26 cellular contexts compared by ENCODE assay signal in genomic region chr6:4586469-4586859, GRCh38.
"Had no signal": no experiment of that assay in that cellular context is flagged by ENCODE, and none has a peak within 500 bp of the region (broad histone marks: within the 10 kb centered on the region; RNA-seq: fewer than 3 reads in every experiment).

No MANE protein-coding gene starts in this region.

- ATAC-seq: activated CD4-positive, alpha-beta T cell treated with anti-CD3 and anti-CD28 coated beads for 36 hours; activated CD8-positive, alpha-beta memory T cell treated with anti-CD3 and anti-CD28 coated beads, Interleukin-2, amount 10 ng/mL, durations not matched to agents 7 days and 5 days; activated CD8-positive, alpha-beta T cell treated with anti-CD3 and anti-CD28 coated beads, Interleukin-2, amount 10 ng/mL, durations not matched to agents 7 days and 5 days; activated naive CD8-positive, alpha-beta T cell treated with anti-CD3 and anti-CD28 coated beads, Interleukin-2, amount 50 U/mL, for 24 hours; foreskin keratinocyte; heart left ventricle; naive thymus-derived CD4-positive, alpha-beta T cell; pancreas; stimulated activated naive B cell treated with anti-CD40 and anti-IgM and Interleukin-4, amounts not matched to agents 10 μg/mL and 1 μg/mL and 100 μg/mL, for 72 hours had no signal

- H3K4me1 ChIP-seq: colonic mucosa, pancreas, prostate gland had no signal

- H3K9me3 ChIP-seq: colonic mucosa, pancreas, prostate gland, thyroid gland had no signal

- H3K36me3 ChIP-seq: cardiac muscle cell, colonic mucosa, heart left ventricle, left ventricle myocardium inferior, pancreas, prostate gland, sigmoid colon, stomach, thyroid gland had no signal

- H3K27me3 ChIP-seq: cardiac muscle cell, colonic mucosa, foreskin keratinocyte, heart left ventricle, pancreas, sigmoid colon, stomach, thyroid gland had no signal

- H3K4me3 Mint-ChIP-seq: activated CD4-positive, alpha-beta T cell treated with anti-CD3 and anti-CD28 coated beads for 36 hours; activated CD8-positive, alpha-beta memory T cell treated with anti-CD3 and anti-CD28 coated beads, Interleukin-2, amount 10 ng/mL, durations not matched to agents 7 days and 5 days; activated CD8-positive, alpha-beta T cell treated with anti-CD3 and anti-CD28 coated beads, Interleukin-2, amount 10 ng/mL, durations not matched to agents 7 days and 5 days; activated naive CD4-positive, alpha-beta T cell treated with anti-CD3 and anti-CD28 coated beads, Interleukin-2, amount 50 U/mL, for 24 hours; activated naive CD8-positive, alpha-beta T cell treated with anti-CD3 and anti-CD28 coated beads, Interleukin-2, amount 50 U/mL, for 24 hours; naive thymus-derived CD4-positive, alpha-beta T cell; stimulated activated naive B cell treated with anti-CD40 and anti-IgM and Interleukin-4, amounts not matched to agents 10 μg/mL and 1 μg/mL and 100 μg/mL, for 72 hours had no signal

- FAIRE-seq: endometrium, pancreas had no signal

- H3K36me3 Mint-ChIP-seq: activated CD8-positive, alpha-beta memory T cell treated with anti-CD3 and anti-CD28 coated beads, Interleukin-2, amount 10 ng/mL, durations not matched to agents 7 days and 5 days; activated naive CD4-positive, alpha-beta T cell treated with anti-CD3 and anti-CD28 coated beads, Interleukin-2, amount 50 U/mL, for 24 hours; naive thymus-derived CD4-positive, alpha-beta T cell; stimulated activated naive B cell treated with anti-CD40 and anti-IgM and Interleukin-4, amounts not matched to agents 10 μg/mL and 1 μg/mL and 100 μg/mL, for 72 hours had no signal

- H3K9me3 Mint-ChIP-seq: activated naive CD4-positive, alpha-beta T cell treated with anti-CD3 and anti-CD28 coated beads, Interleukin-2, amount 50 U/mL, for 24 hours; activated naive CD8-positive, alpha-beta T cell treated with anti-CD3 and anti-CD28 coated beads, Interleukin-2, amount 50 U/mL, for 24 hours; activated T-helper 2 cell treated with anti-CD3 and anti-CD28 coated beads, Interferon-gamma antibody, Interleukin-2, Interleukin-4, amounts not matched to agents 10 μg/mL and 5 μg/mL and 100 μg/mL, durations not matched to agents 14 hours and 24 hours and 36 hours had no signal

- DNase-seq: activated CD4-positive, alpha-beta T cell treated with anti-CD3 and anti-CD28 coated beads for 36 hours; activated CD4-positive, CD25-positive, alpha-beta regulatory T cell; activated CD8-positive, alpha-beta memory T cell treated with anti-CD3 and anti-CD28 coated beads, Interleukin-2, amount 10 ng/mL, durations not matched to agents 7 days and 5 days; activated CD8-positive, alpha-beta T cell treated with anti-CD3 and anti-CD28 coated beads, Interleukin-2, amount 10 ng/mL, durations not matched to agents 7 days and 5 days; activated naive CD8-positive, alpha-beta T cell treated with anti-CD3 and anti-CD28 coated beads, Interleukin-2, amount 50 U/mL, for 24 hours; activated T-cell treated with anti-CD3 and anti-CD28 coated beads, Interleukin-2, amount 50 U/mL, for 48 hours; cerebellar nuclear complex; colonic mucosa; effector CD8-positive, alpha-beta T cell; heart left ventricle; left ventricle myocardium inferior; naive thymus-derived CD4-positive, alpha-beta T cell; pancreas; sigmoid colon; stimulated activated CD4-positive, alpha-beta T cell treated with anti-CD3 and anti-CD28 coated beads, Interleukin-15, amount 100 ng/mL, for 24 hours; stimulated activated CD4-positive, alpha-beta T cell treated with anti-CD3 and anti-CD28 coated beads, Interleukin-2, amount 100 ng/mL, for 24 hours; stimulated activated naive B cell treated with anti-CD40 and anti-IgM and Interleukin-4, amounts not matched to agents 10 μg/mL and 1 μg/mL and 100 μg/mL, for 72 hours; stomach; T-helper 1 cell; thyroid gland had no signal

- H3K27ac ChIP-seq: cardiac muscle cell, colonic mucosa, foreskin keratinocyte, heart left ventricle, left ventricle myocardium inferior, pancreas, prostate gland, sigmoid colon, stomach, thyroid gland had no signal

- H3K4me3 ChIP-seq: cardiac muscle cell, colonic mucosa, heart left ventricle, left ventricle myocardium inferior, pancreas, prostate gland, sigmoid colon, stomach, thyroid gland had no signal

- H3K4me1 Mint-ChIP-seq: activated CD4-positive, alpha-beta T cell treated with anti-CD3 and anti-CD28 coated beads for 36 hours; activated CD8-positive, alpha-beta memory T cell treated with anti-CD3 and anti-CD28 coated beads, Interleukin-2, amount 10 ng/mL, durations not matched to agents 7 days and 5 days; activated naive CD4-positive, alpha-beta T cell treated with anti-CD3 and anti-CD28 coated beads, Interleukin-2, amount 50 U/mL, for 24 hours; activated naive CD8-positive, alpha-beta T cell treated with anti-CD3 and anti-CD28 coated beads, Interleukin-2, amount 50 U/mL, for 24 hours; stimulated activated naive B cell treated with anti-CD40 and anti-IgM and Interleukin-4, amounts not matched to agents 10 μg/mL and 1 μg/mL and 100 μg/mL, for 72 hours had no signal

- H3K27ac Mint-ChIP-seq: activated CD4-positive, alpha-beta T cell treated with anti-CD3 and anti-CD28 coated beads for 36 hours; activated CD8-positive, alpha-beta memory T cell treated with anti-CD3 and anti-CD28 coated beads, Interleukin-2, amount 10 ng/mL, durations not matched to agents 7 days and 5 days; activated CD8-positive, alpha-beta T cell treated with anti-CD3 and anti-CD28 coated beads, Interleukin-2, amount 10 ng/mL, durations not matched to agents 7 days and 5 days; activated naive CD4-positive, alpha-beta T cell treated with anti-CD3 and anti-CD28 coated beads, Interleukin-2, amount 50 U/mL, for 24 hours; activated naive CD8-positive, alpha-beta T cell treated with anti-CD3 and anti-CD28 coated beads, Interleukin-2, amount 50 U/mL, for 24 hours; activated T-helper 2 cell treated with anti-CD3 and anti-CD28 coated beads, Interferon-gamma antibody, Interleukin-2, Interleukin-4, amounts not matched to agents 10 μg/mL and 5 μg/mL and 100 μg/mL, durations not matched to agents 14 hours and 24 hours and 36 hours; naive thymus-derived CD4-positive, alpha-beta T cell; stimulated activated naive B cell treated with anti-CD40 and anti-IgM and Interleukin-4, amounts not matched to agents 10 μg/mL and 1 μg/mL and 100 μg/mL, for 72 hours had no signal
